ENCODE assay signal across 1 cellular context in the genomic region with DNA sequence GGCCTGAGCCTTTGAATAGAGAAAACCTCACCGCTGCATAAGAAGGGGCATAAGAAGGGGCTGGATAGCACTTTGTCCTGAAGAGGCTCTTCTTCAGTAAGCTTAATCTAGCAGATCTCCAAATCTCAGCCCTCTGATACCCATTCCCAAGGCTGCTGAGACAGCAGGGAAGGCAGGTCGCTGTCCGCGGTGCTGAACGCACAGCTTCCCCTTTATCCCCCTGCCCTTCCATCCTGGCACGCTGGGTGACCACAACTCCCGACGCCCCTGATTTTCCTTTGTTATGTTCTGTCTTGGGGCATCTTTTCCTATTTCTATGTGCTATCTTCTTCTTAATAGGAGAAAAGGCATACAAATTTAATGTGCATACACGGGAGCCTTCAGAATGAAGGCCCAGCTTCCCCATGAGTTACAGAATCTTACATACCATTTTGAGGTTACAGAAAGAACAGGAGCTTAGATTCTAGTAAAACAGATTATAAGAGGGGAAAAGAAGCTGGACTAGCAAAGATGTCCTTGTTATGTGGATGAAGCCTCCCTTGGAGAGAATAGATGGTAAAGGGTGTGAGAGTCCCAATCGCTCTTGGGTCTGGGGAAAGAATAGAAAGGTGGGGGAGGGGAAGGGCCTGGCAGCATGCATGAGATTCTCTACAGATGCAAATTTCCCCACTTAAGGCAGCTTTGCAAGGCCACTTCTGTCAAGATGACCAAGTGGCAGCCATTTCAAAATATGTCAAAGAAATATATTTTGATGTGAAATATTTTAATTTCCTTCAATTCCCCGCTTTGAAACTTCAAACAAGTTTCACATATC.
A peak's percentile ranks its signal among the peaks of the same experiment; 100 is the strongest.
TF ChIP-seq lines count a peak whose summit lies in the region.

No MANE protein-coding gene starts in this region.

TF ChIP-seq in HepG2, 621 proteins besides CTCF, POLR2A, EP300 and RAD21 (continued from another document and continues in another):
- TF ChIP-seq, protein P1, sequence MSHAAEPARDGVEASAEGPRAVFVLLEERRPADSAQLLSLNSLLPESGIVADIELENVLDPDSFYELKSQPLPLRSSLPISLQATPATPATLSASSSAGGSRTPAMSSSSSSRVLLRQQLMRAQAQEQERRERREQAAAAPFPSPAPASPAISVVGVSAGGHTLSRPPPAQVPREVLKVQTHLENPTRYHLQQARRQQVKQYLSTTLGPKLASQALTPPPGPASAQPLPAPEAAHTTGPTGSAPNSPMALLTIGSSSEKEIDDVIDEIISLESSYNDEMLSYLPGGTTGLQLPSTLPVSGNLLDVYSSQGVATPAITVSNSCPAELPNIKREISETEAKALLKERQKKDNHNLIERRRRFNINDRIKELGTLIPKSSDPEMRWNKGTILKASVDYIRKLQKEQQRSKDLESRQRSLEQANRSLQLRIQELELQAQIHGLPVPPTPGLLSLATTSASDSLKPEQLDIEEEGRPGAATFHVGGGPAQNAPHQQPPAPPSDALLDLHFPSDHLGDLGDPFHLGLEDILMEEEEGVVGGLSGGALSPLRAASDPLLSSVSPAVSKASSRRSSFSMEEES (CRISPR knock-in tag; IDR thresholded peaks at IDR 0.05): peak; percentile 68; the same call in 1 of the 2 replicates
- no peak for TF ChIP-seq ZNF761 (CRISPR knock-in tag; conservative IDR thresholded peaks at IDR 0.05)
- no peak for TF ChIP-seq GATA4 (IDR thresholded peaks at IDR 0.05; ENCODE audit: borderline replicate concordance, low read depth)
- no peak for TF ChIP-seq ZNF530 (CRISPR knock-in tag; IDR thresholded peaks at IDR 0.05; ENCODE audit: low read depth)
- no peak for TF ChIP-seq ZBTB7A (CRISPR knock-in tag; IDR thresholded peaks at IDR 0.05)
- TF ChIP-seq NCOA5 (CRISPR knock-in tag; IDR thresholded peaks at IDR 0.05): no peak
- TF ChIP-seq, protein P2, sequence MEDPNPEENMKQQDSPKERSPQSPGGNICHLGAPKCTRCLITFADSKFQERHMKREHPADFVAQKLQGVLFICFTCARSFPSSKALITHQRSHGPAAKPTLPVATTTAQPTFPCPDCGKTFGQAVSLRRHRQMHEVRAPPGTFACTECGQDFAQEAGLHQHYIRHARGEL (CRISPR knock-in tag; IDR thresholded peaks at IDR 0.05): no peak
- TF ChIP-seq ZNF441 (CRISPR knock-in tag; IDR thresholded peaks at IDR 0.05; ENCODE audit: borderline replicate concordance): peak; percentile 76; the same call in 1 of the 2 replicates
- TF ChIP-seq, protein P3, sequence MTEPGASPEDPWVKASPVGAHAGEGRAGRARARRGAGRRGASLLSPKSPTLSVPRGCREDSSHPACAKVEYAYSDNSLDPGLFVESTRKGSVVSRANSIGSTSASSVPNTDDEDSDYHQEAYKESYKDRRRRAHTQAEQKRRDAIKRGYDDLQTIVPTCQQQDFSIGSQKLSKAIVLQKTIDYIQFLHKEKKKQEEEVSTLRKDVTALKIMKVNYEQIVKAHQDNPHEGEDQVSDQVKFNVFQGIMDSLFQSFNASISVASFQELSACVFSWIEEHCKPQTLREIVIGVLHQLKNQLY (CRISPR knock-in tag; IDR thresholded peaks at IDR 0.05): no peak
- TF ChIP-seq, protein P4, sequence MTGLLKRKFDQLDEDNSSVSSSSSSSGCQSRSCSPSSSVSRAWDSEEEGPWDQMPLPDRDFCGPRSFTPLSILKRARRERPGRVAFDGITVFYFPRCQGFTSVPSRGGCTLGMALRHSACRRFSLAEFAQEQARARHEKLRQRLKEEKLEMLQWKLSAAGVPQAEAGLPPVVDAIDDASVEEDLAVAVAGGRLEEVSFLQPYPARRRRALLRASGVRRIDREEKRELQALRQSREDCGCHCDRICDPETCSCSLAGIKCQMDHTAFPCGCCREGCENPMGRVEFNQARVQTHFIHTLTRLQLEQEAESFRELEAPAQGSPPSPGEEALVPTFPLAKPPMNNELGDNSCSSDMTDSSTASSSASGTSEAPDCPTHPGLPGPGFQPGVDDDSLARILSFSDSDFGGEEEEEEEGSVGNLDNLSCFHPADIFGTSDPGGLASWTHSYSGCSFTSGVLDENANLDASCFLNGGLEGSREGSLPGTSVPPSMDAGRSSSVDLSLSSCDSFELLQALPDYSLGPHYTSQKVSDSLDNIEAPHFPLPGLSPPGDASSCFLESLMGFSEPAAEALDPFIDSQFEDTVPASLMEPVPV (CRISPR knock-in tag; IDR thresholded peaks at IDR 0.05): no peak
- TF ChIP-seq TBX3 (IDR thresholded peaks at IDR 0.05; ENCODE audit: borderline replicate concordance): no peak
- no peak for TF ChIP-seq KDM3A (CRISPR knock-in tag; IDR thresholded peaks at IDR 0.05; ENCODE audit: low read depth)
- no peak for TF ChIP-seq ZNF33A (CRISPR knock-in tag; IDR thresholded peaks at IDR 0.05; ENCODE audit: borderline replicate concordance)
- TF ChIP-seq, protein P5, sequence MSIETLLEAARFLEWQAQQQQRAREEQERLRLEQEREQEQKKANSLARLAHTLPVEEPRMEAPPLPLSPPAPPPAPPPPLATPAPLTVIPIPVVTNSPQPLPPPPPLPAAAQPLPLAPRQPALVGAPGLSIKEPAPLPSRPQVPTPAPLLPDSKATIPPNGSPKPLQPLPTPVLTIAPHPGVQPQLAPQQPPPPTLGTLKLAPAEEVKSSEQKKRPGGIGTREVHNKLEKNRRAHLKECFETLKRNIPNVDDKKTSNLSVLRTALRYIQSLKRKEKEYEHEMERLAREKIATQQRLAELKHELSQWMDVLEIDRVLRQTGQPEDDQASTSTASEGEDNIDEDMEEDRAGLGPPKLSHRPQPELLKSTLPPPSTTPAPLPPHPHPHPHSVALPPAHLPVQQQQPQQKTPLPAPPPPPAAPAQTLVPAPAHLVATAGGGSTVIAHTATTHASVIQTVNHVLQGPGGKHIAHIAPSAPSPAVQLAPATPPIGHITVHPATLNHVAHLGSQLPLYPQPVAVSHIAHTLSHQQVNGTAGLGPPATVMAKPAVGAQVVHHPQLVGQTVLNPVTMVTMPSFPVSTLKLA (IDR thresholded peaks at IDR 0.05): no peak
- no peak for TF ChIP-seq AGO2 (optimal IDR thresholded peaks at IDR 0.05; ENCODE audit: low read depth, low read length)
- TF ChIP-seq ZNF501 (CRISPR knock-in tag; IDR thresholded peaks at IDR 0.05): no peak
- TF ChIP-seq MAF1 (CRISPR knock-in tag; IDR thresholded peaks at IDR 0.05; ENCODE audit: borderline replicate concordance): no peak
- no peak for TF ChIP-seq ATF7 (IDR thresholded peaks at IDR 0.05)
- TF ChIP-seq ATF7 (CRISPR knock-in tag; IDR thresholded peaks at IDR 0.05): no peak
- TF ChIP-seq, protein P6, sequence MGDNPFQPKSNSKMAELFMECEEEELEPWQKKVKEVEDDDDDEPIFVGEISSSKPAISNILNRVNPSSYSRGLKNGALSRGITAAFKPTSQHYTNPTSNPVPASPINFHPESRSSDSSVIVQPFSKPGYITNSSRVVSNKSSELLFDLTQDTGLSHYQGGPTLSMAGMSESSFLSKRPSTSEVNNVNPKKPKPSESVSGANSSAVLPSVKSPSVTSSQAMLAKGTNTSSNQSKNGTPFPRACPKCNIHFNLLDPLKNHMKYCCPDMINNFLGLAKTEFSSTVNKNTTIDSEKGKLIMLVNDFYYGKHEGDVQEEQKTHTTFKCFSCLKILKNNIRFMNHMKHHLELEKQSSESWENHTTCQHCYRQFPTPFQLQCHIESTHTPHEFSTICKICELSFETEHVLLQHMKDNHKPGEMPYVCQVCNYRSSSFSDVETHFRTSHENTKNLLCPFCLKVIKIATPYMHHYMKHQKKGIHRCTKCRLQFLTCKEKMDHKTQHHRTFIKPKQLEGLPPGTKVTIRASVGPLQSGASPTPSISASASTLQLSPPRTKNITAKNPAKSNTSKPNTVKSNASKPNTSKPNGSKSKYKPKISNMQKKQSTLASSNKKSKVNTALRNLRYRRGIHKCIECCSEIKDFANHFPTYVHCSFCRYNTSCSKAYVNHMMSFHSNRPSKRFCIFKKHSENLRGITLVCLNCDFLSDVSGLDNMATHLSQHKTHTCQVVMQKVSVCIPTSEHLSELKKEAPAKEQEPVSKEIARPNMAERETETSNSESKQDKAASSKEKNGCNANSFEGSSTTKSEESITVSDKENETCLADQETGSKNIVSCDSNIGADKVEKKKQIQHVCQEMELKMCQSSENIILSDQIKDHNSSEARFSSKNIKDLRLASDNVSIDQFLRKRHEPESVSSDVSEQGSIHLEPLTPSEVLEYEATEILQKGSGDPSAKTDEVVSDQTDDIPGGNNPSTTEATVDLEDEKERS (CRISPR knock-in tag; IDR thresholded peaks at IDR 0.05): no peak; the same call in 1 of the 2 replicates
- TF ChIP-seq ZNF180 (CRISPR knock-in tag; IDR thresholded peaks at IDR 0.05; ENCODE audit: borderline replicate concordance, low read depth): no peak
- TF ChIP-seq, protein P7, sequence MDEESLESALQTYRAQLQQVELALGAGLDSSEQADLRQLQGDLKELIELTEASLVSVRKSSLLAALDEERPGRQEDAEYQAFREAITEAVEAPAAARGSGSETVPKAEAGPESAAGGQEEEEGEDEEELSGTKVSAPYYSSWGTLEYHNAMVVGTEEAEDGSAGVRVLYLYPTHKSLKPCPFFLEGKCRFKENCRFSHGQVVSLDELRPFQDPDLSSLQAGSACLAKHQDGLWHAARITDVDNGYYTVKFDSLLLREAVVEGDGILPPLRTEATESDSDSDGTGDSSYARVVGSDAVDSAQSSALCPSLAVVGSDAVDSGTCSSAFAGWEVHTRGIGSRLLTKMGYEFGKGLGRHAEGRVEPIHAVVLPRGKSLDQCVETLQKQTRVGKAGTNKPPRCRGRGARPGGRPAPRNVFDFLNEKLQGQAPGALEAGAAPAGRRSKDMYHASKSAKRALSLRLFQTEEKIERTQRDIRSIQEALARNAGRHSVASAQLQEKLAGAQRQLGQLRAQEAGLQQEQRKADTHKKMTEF (CRISPR knock-in tag; IDR thresholded peaks at IDR 0.05): no peak
- no peak for TF ChIP-seq PRPF4 (IDR thresholded peaks at IDR 0.05; ENCODE audit: low read depth, low read length, poor library complexity, severe bottlenecking)
- TF ChIP-seq ZNF607 (CRISPR knock-in tag; IDR thresholded peaks at IDR 0.05; ENCODE audit: borderline replicate concordance): peak; percentile 58; the same call in 1 of the 2 replicates
- peak; percentile 57; the same call in 1 of the 2 replicates for TF ChIP-seq KDM2A (CRISPR knock-in tag; IDR thresholded peaks at IDR 0.05; ENCODE audit: borderline replicate concordance, low read depth)
- TF ChIP-seq, protein P8, sequence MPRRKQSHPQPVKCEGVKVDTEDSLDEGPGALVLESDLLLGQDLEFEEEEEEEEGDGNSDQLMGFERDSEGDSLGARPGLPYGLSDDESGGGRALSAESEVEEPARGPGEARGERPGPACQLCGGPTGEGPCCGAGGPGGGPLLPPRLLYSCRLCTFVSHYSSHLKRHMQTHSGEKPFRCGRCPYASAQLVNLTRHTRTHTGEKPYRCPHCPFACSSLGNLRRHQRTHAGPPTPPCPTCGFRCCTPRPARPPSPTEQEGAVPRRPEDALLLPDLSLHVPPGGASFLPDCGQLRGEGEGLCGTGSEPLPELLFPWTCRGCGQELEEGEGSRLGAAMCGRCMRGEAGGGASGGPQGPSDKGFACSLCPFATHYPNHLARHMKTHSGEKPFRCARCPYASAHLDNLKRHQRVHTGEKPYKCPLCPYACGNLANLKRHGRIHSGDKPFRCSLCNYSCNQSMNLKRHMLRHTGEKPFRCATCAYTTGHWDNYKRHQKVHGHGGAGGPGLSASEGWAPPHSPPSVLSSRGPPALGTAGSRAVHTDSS (CRISPR knock-in tag; conservative IDR thresholded peaks at IDR 0.05): no peak
- TF ChIP-seq NFE2 (CRISPR knock-in tag; IDR thresholded peaks at IDR 0.05): no peak
- TF ChIP-seq KAT2B (IDR thresholded peaks at IDR 0.05; ENCODE audit: borderline replicate concordance, low read depth, low read length): no peak
- TF ChIP-seq, protein P9, sequence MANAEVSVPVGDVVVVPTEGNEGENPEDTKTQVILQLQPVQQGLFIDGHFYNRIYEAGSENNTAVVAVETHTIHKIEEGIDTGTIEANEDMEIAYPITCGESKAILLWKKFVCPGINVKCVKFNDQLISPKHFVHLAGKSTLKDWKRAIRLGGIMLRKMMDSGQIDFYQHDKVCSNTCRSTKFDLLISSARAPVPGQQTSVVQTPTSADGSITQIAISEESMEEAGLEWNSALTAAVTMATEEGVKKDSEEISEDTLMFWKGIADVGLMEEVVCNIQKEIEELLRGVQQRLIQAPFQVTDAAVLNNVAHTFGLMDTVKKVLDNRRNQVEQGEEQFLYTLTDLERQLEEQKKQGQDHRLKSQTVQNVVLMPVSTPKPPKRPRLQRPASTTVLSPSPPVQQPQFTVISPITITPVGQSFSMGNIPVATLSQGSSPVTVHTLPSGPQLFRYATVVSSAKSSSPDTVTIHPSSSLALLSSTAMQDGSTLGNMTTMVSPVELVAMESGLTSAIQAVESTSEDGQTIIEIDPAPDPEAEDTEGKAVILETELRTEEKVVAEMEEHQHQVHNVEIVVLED (CRISPR knock-in tag; IDR thresholded peaks at IDR 0.05; ENCODE audit: borderline replicate concordance): no peak
- TF ChIP-seq HNF4A (CRISPR knock-in tag; IDR thresholded peaks at IDR 0.05): no peak
- TF ChIP-seq SMYD3 (CRISPR knock-in tag; IDR thresholded peaks at IDR 0.05): no peak
- peak; percentile 56; the same call in 1 of the 2 replicates for TF ChIP-seq ZNF777 (CRISPR knock-in tag; IDR thresholded peaks at IDR 0.05)
- TF ChIP-seq, protein P10, sequence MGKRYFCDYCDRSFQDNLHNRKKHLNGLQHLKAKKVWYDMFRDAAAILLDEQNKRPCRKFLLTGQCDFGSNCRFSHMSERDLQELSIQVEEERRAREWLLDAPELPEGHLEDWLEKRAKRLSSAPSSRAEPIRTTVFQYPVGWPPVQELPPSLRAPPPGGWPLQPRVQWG (CRISPR knock-in tag; IDR thresholded peaks at IDR 0.05; ENCODE audit: borderline replicate concordance, low read depth): no peak
- TF ChIP-seq IKZF1 (IDR thresholded peaks at IDR 0.05): no peak
- TF ChIP-seq FOXM1 (CRISPR knock-in tag; IDR thresholded peaks at IDR 0.05): peak; percentile 54; the same call in 1 of the 2 replicates
- no peak for TF ChIP-seq AGO1 (IDR thresholded peaks at IDR 0.05; ENCODE audit: low read depth, low read length, poor library complexity, severe bottlenecking)
- TF ChIP-seq ZNF782 (CRISPR knock-in tag; IDR thresholded peaks at IDR 0.05; ENCODE audit: borderline replicate concordance): no peak
- TF ChIP-seq RBM39 (IDR thresholded peaks at IDR 0.05; ENCODE audit: low read depth, low read length, poor library complexity, severe bottlenecking): no peak
- TF ChIP-seq ZNF124 (CRISPR knock-in tag; IDR thresholded peaks at IDR 0.05): peak; percentile 81
- TF ChIP-seq IRX3 (CRISPR knock-in tag; IDR thresholded peaks at IDR 0.05; ENCODE audit: borderline replicate concordance, low read depth): no peak
- TF ChIP-seq ADNP (CRISPR knock-in tag; IDR thresholded peaks at IDR 0.05): no peak
